ENCODE assay signal across 21 cellular contexts in the genomic region with DNA sequence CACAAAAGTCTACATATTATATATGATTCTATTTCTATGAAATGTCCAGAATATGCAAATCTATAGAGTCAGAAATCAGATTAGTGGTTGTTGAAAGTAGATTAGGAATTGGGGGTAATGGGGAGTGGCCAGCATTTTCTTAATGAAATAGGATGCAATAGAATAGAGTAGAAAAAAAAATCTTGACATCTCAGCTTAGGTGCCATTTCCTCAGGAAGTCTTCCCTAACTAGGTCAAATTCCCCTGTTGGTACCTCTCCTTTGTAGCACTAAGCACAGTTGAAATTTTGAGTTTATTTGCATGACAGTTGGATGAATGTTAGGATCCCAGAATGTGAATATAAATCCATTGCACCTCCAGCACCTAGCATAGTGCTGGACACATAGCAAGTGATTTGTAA. TPM values are rescaled to one million over a fixed set of nuclear protein-coding genes. Genes with fewer than 3 reads are reported as not detected.
DNase-seq lines count a peak whose midpoint lies in the region; ATAC-seq, FAIRE-seq and TF ChIP-seq lines count a peak whose summit lies in the region.
"Had no signal": no experiment of that assay in that cellular context is flagged by ENCODE, and none has a peak within 500 bp of the region (broad histone marks: within the 10 kb centered on the region; RNA-seq: fewer than 3 reads in every experiment).

No MANE protein-coding gene starts in this region.

- peak overlapping the region in 5 of 8 donors; percentile 14 to 69 (median 27) for H3K4me3 Mint-ChIP-seq in CD4-positive, alpha-beta memory T cell
- H3K4me3 Mint-ChIP-seq in immature natural killer cell = peak overlapping the region; percentile 60 to 86 (median 63)
- H3K4me3 Mint-ChIP-seq: CD4-positive, alpha-beta T cell; HFFc6 had no signal

- H3K9me3 ChIP-seq in CD4-positive, alpha-beta memory T cell (ENCODE audit: control insufficient read depth in 1 of 2, low read length in 2 of 2) = no peaks in the 10 kb centered on the region
- H3K9me3 ChIP-seq in upper lobe of left lung = no peaks in the 10 kb centered on the region

- no peaks in the 10 kb centered on the region for H3K27me3 ChIP-seq in CD4-positive, alpha-beta memory T cell (ENCODE audit: insufficient read depth, low read length)
- H3K27me3 ChIP-seq in upper lobe of left lung = no peaks in the 10 kb centered on the region

- H3K9me3 Mint-ChIP-seq in CD4-positive, alpha-beta memory T cell = peaks cover 0 to 5% (median 0%) of the 10 kb centered on the region in 8 donors
- H3K9me3 Mint-ChIP-seq in immature natural killer cell = no peaks in the 10 kb centered on the region
- H3K9me3 Mint-ChIP-seq: CD4-positive, alpha-beta T cell; HFFc6 had no signal

- TF ChIP-seq EP300 in upper lobe of left lung (IDR thresholded peaks at IDR 0.05) = no peak

- POLR2A ChIA-PET in CD4-positive, alpha-beta memory T cell (lab: Charles Lee; ENCODE audit: partially characterized antibody) = no interaction called here

- no peak for TF ChIP-seq CTCF in upper lobe of left lung (IDR thresholded peaks at IDR 0.05)

- peak; percentile 33 for FAIRE-seq in HTR-8/SVneo (lab: Jason Lieb, UNC)
- FAIRE-seq: A204.1, GM19239, K562 had no signal

- no peaks in the 10 kb centered on the region for H3K36me3 Mint-ChIP-seq in CD4-positive, alpha-beta memory T cell
- H3K36me3 Mint-ChIP-seq in immature natural killer cell = no peaks in the 10 kb centered on the region

- H3K4me1 ChIP-seq in CD4-positive, alpha-beta memory T cell (ENCODE audit: insufficient read depth, low read length) = peaks cover 12% of the 10 kb centered on the region
- H3K4me1 ChIP-seq in upper lobe of left lung = no peaks in the 10 kb centered on the region

- no peaks in the 10 kb centered on the region for H3K27me3 Mint-ChIP-seq in CD4-positive, alpha-beta memory T cell
- peaks cover 0 to 6% (median 3%) of the 10 kb centered on the region in 3 donors for H3K27me3 Mint-ChIP-seq in immature natural killer cell (ENCODE audit: low read depth in 3 of 3)
- H3K27me3 Mint-ChIP-seq: CD4-positive, alpha-beta T cell had no signal

- H3K27ac ChIP-seq in CD4-positive, alpha-beta memory T cell (ENCODE audit: low read depth, low read length) = no peak overlapping the region
- H3K27ac ChIP-seq in upper lobe of left lung = no peak overlapping the region
- H3K27ac ChIP-seq: C4-2B, GM23248, HL-60 had no signal

- CTCF ChIA-PET in CD4-positive, alpha-beta memory T cell (lab: Charles Lee; ENCODE audit: partially characterized antibody) = no interaction called here

- TF ChIP-seq POLR2A in upper lobe of left lung (IDR thresholded peaks at IDR 0.05) = no peak

- DNase-seq in CD4-positive, alpha-beta memory T cell = no peak
- DNase-seq in HTR-8/SVneo (ENCODE audit: insufficient read length, low spot score) (no peak), immature natural killer cell (peak; percentile 13 to 29 (median 14)), upper lobe of left lung (no peak), cardiac septum (ENCODE audit: low spot score) (no peak)
- no peak for DNase-seq in stimulated activated CD4-positive, alpha-beta T cell treated with anti-CD3 and anti-CD28 coated beads, Interleukin-2, amount 100 ng/mL, for 48 hours
- DNase-seq: AML-193; Calu3; CD4-positive, alpha-beta T cell; DMS79 treated with DMSO at 0.1 percent for 48 hours; GF-D8; GM23248; H7; HFFc6; IMR-90 had no signal

- ATAC-seq in upper lobe of left lung (ENCODE audit: low FRiP score in 2 of 2) = no peak
- ATAC-seq: HCT116, K562 had no signal

- H3K36me3 ChIP-seq in CD4-positive, alpha-beta memory T cell (ENCODE audit: insufficient read depth, low read length) = no peaks in the 10 kb centered on the region
- no peaks in the 10 kb centered on the region for H3K36me3 ChIP-seq in upper lobe of left lung

- H3K4me3 ChIP-seq in CD4-positive, alpha-beta memory T cell (ENCODE audit: low read length in 2 of 2) = no peak overlapping the region
- H3K4me3 ChIP-seq in upper lobe of left lung = no peak overlapping the region
- H3K4me3 ChIP-seq: GM23248, K562 had no signal

- H3K4me1 Mint-ChIP-seq in CD4-positive, alpha-beta memory T cell = peaks cover 5 to 23% (median 15%) of the 10 kb centered on the region in 4 donors
- peaks cover 30 to 31% of the 10 kb centered on the region in 2 donors for H3K4me1 Mint-ChIP-seq in immature natural killer cell

- no peak overlapping the region for H3K27ac Mint-ChIP-seq in CD4-positive, alpha-beta memory T cell
- peak overlapping the region; percentile 74 to 84 (median 78) for H3K27ac Mint-ChIP-seq in immature natural killer cell
- H3K27ac Mint-ChIP-seq: CD4-positive, alpha-beta T cell; HFFc6 had no signal

- intact Hi-C loops in CD4-positive, alpha-beta memory T cell (cut with micrococcal nuclease) = no loop called here
- intact Hi-C loops in cardiac septum (cut with DNase I) = no loop called here

RNA-seq across cellular contexts. Expression of gene PDK3, which starts 30.0 kb away (rescaled TPM):
- 10 to 100 TPM; 30.3 to 31.1 TPM for total RNA-seq in CD4-positive, alpha-beta memory T cell
- polyA plus RNA-seq in CD4-positive, alpha-beta memory T cell = 10 to 100 TPM; 37.4 to 43.3 TPM
- 10 to 100 TPM; 48.4 to 65.8 (median 59.6) TPM for polyA plus RNA-seq in immature natural killer cell
- total RNA-seq in upper lobe of left lung (10 to 100 TPM in 5 of 6 donors, 1 to 10 TPM in 1; 9.2 to 29.5 (median 15.0) TPM), cardiac septum (16.4 TPM)

Comparison
In these comparisons a context has a peak if more than half of its experiments do, and no peak if none do; other contexts are left out.
1. DNase-seq: peak in immature natural killer cell (3 of 3); none in CD4-positive, alpha-beta memory T cell (0 of 5), HTR-8/SVneo (single experiment), upper lobe of left lung (0 of 2), stimulated activated CD4-positive, alpha-beta T cell treated with anti-CD3 and anti-CD28 coated beads, Interleukin-2, amount 100 ng/mL, for 48 hours (0 of 2) and cardiac septum (single experiment).
2. H3K27ac Mint-ChIP-seq: peak in immature natural killer cell (6 of 6); none in CD4-positive, alpha-beta memory T cell (0 of 7).